ENCODE assay signal across 14 cellular contexts in genomic region chr12:26987634-26988424, GRCh38. TPM values are rescaled to one million over a fixed set of nuclear protein-coding genes. Genes with fewer than 3 reads are reported as not detected.
DNase-seq lines count a peak whose midpoint lies in the region; ATAC-seq and TF ChIP-seq lines count a peak whose summit lies in the region.
"Had no signal": no experiment of that assay in that cellular context is flagged by ENCODE, and none has a peak within 500 bp of the region (broad histone marks: within the 10 kb centered on the region; RNA-seq: fewer than 3 reads in every experiment).

No MANE protein-coding gene starts in this region.

- no peak overlapping the region for H3K4me3 ChIP-seq in neural progenitor cell
- H3K4me3 ChIP-seq: prostate gland had no signal

- no peaks in the 10 kb centered on the region for H3K36me3 ChIP-seq in neural progenitor cell
- H3K36me3 ChIP-seq: prostate gland had no signal

- no peak overlapping the region for H2AFZ ChIP-seq in neural progenitor cell (replicated peaks)

- DNase-seq in Daoy (ENCODE audit: low read depth), result peak; percentile 11
- DNase-seq in M059J (ENCODE audit: low read depth), result peak; percentile 65
- DNase-seq in astrocyte of the hippocampus (ENCODE audit: low read depth, low spot score), result peak; percentile 7
- peak; percentile 27 for DNase-seq in myocyte (ENCODE audit: low read depth)
- DNase-seq in NCI-H146 (lab: John Stamatoyannopoulos, UW), result no peak
- no peak for DNase-seq in neural progenitor cell (ENCODE audit: low spot score)
- DNase-seq: activated CD8-positive, alpha-beta memory T cell treated with anti-CD3 and anti-CD28 coated beads, Interleukin-2, amount 10 ng/mL, durations not matched to agents 7 days and 5 days; activated naive CD8-positive, alpha-beta T cell treated with anti-CD3 and anti-CD28 coated beads, Interleukin-2, amount 10 ng/mL, durations not matched to agents 7 days and 5 days; mesendoderm; NCI-H1436 had no signal

- ATAC-seq in GM21528 (IDR thresholded peaks at IDR 0.05; ENCODE audit: low FRiP score, unreplicated experiment), result no peak
- ATAC-seq: activated CD8-positive, alpha-beta memory T cell treated with anti-CD3 and anti-CD28 coated beads, Interleukin-2, amount 10 ng/mL, durations not matched to agents 7 days and 5 days had no signal

- H3K27me3 ChIP-seq in neural progenitor cell, result no peaks in the 10 kb centered on the region

- H3K4me2 ChIP-seq in neural progenitor cell, result no peak overlapping the region

- H3K27ac ChIP-seq in neural progenitor cell, result no peak overlapping the region
- H3K27ac ChIP-seq: HL-60, prostate gland had no signal

- no peak overlapping the region for H3K9ac ChIP-seq in neural progenitor cell

- H3K27me3 Mint-ChIP-seq in neural progenitor cell (ENCODE audit: insufficient read depth, low read depth), result no peaks in the 10 kb centered on the region
- H3K27me3 Mint-ChIP-seq: activated CD8-positive, alpha-beta memory T cell treated with anti-CD3 and anti-CD28 coated beads, Interleukin-2, amount 10 ng/mL, durations not matched to agents 7 days and 5 days; activated naive CD8-positive, alpha-beta T cell treated with anti-CD3 and anti-CD28 coated beads, Interleukin-2, amount 10 ng/mL, durations not matched to agents 7 days and 5 days had no signal

- H3K36me3 Mint-ChIP-seq in neural progenitor cell, result peaks cover 18% of the 10 kb centered on the region

- no peak for TF ChIP-seq CTCF in neural progenitor cell (IDR thresholded peaks at IDR 0.05)

- H3F3A ChIP-seq in neural progenitor cell (ENCODE audit: low read depth), result no peaks in the 10 kb centered on the region

- no peaks in the 10 kb centered on the region for H3K4me1 ChIP-seq in neural progenitor cell
- H3K4me1 ChIP-seq: prostate gland had no signal

- H3K4me1 Mint-ChIP-seq in neural progenitor cell, result no peaks in the 10 kb centered on the region

- H3K9me3 ChIP-seq in neural progenitor cell (ENCODE audit: low read depth), result no peaks in the 10 kb centered on the region
- H3K9me3 ChIP-seq: prostate gland had no signal

- H3K79me2 ChIP-seq in neural progenitor cell (ENCODE audit: low read depth), result no peaks in the 10 kb centered on the region

- no peaks in the 10 kb centered on the region for H4K20me1 ChIP-seq in neural progenitor cell (ENCODE audit: low read depth)

- no peak overlapping the region for H3K4me3 Mint-ChIP-seq in neural progenitor cell
- H3K4me3 Mint-ChIP-seq: activated CD8-positive, alpha-beta memory T cell treated with anti-CD3 and anti-CD28 coated beads, Interleukin-2, amount 10 ng/mL, durations not matched to agents 7 days and 5 days; activated naive CD8-positive, alpha-beta T cell treated with anti-CD3 and anti-CD28 coated beads, Interleukin-2, amount 10 ng/mL, durations not matched to agents 7 days and 5 days; T-helper 2 cell treated with Interferon-gamma antibody and Interleukin-4, amounts not matched to agents 5 μg/mL and 100 μg/mL, for 36 hours had no signal

- H3K9me3 Mint-ChIP-seq in neural progenitor cell, result no peaks in the 10 kb centered on the region
- H3K9me3 Mint-ChIP-seq: activated naive CD8-positive, alpha-beta T cell treated with anti-CD3 and anti-CD28 coated beads, Interleukin-2, amount 10 ng/mL, durations not matched to agents 7 days and 5 days; T-helper 2 cell treated with Interferon-gamma antibody and Interleukin-4, amounts not matched to agents 5 μg/mL and 100 μg/mL, for 36 hours had no signal

- no peak overlapping the region for H3K27ac Mint-ChIP-seq in neural progenitor cell
- H3K27ac Mint-ChIP-seq: activated CD8-positive, alpha-beta memory T cell treated with anti-CD3 and anti-CD28 coated beads, Interleukin-2, amount 10 ng/mL, durations not matched to agents 7 days and 5 days; activated naive CD8-positive, alpha-beta T cell treated with anti-CD3 and anti-CD28 coated beads, Interleukin-2, amount 10 ng/mL, durations not matched to agents 7 days and 5 days; T-helper 2 cell treated with Interferon-gamma antibody and Interleukin-4, amounts not matched to agents 5 μg/mL and 100 μg/mL, for 36 hours had no signal

RNA-seq across cellular contexts. Expression of gene TM7SF3, which starts 26.4 kb away (rescaled TPM):
- 66.8 and 69.4 TPM in 2 replicates for total RNA-seq in Daoy (2014; rRNA removed; shearing (Covaris generic))
- 76.7 and 93.5 TPM in 2 replicates for total RNA-seq in M059J (2014; rRNA removed; shearing (Covaris generic))
- total RNA-seq in myocyte (56.4 and 78.7 TPM in 2 replicates), neural progenitor cell (ENCODE audit: low replicate concordance) (78.1 and 80.0 TPM in 2 replicates)
- 57.4 TPM for polyA plus RNA-seq in myocyte (2012)

RNA-seq across cellular contexts. Expression of gene MED21, which starts 34.5 kb away (rescaled TPM):
- 56.4 and 62.6 TPM in 2 replicates for total RNA-seq in Daoy (2014; rRNA removed; shearing (Covaris generic))
- 75.7 and 77.8 TPM in 2 replicates for total RNA-seq in M059J (2014; rRNA removed; shearing (Covaris generic))
- total RNA-seq in myocyte (60.9 and 73.5 TPM in 2 replicates), neural progenitor cell (ENCODE audit: low replicate concordance) (66.8 and 115 TPM in 2 replicates)
- polyA plus RNA-seq in myocyte (2012), result 26.4 TPM

RNA-seq across cellular contexts. Expression of gene FGFR1OP2, which starts 49.6 kb away (rescaled TPM):
- 99.2 and 127 TPM in 2 replicates for total RNA-seq in Daoy (2014; rRNA removed; shearing (Covaris generic))
- total RNA-seq in M059J (2014; rRNA removed; shearing (Covaris generic)), result 46.2 and 63.2 TPM in 2 replicates
- 55.0 and 62.0 TPM in 2 replicates for total RNA-seq in myocyte
- 24.6 TPM for polyA plus RNA-seq in myocyte (2012)
- total RNA-seq in neural progenitor cell (ENCODE audit: low replicate concordance), result 65.1 and 103 TPM in 2 replicates

RNA-seq across cellular contexts. Expression of gene INTS13, which starts 50.0 kb away (rescaled TPM):
- total RNA-seq in Daoy (2014; rRNA removed; shearing (Covaris generic)), result 76.3 and 131 TPM in 2 replicates
- total RNA-seq in M059J (2014; rRNA removed; shearing (Covaris generic)), result 44.3 and 71.4 TPM in 2 replicates
- total RNA-seq in myocyte (51.1 and 70.4 TPM in 2 replicates), neural progenitor cell (ENCODE audit: low replicate concordance) (46.6 and 70.8 TPM in 2 replicates)
- 12.2 TPM for polyA plus RNA-seq in myocyte (2012)

Comparison
In these comparisons a context has a peak if more than half of its experiments do, and no peak if none do; other contexts are left out.
1. DNase-seq: peak in Daoy (single experiment), M059J (single experiment), astrocyte of the hippocampus (single experiment) and myocyte (single experiment); none in NCI-H146 (single experiment) and neural progenitor cell (single experiment).